9 cellular contexts compared by ENCODE assay signal in the genomic region with DNA sequence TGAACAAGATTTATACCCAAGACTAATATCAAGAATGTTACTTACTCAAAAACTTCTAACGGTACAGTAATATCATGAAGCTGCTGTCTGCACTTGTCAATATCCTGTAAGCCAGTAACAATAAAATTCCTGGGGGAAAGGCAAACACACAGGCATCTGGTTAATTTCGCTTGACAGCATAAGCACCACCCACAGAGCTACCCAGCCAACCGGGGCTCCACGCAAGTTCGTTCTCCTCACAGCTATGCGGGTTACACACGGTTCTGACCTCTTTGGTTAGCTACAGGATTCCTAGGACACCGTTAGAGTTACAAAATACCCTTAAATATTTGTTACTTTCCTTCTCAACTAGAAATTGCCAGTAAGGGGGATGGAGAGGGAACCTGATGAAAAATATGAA. TPM values are rescaled to one million over a fixed set of nuclear protein-coding genes. Genes with fewer than 3 reads are reported as not detected.
DNase-seq lines count a peak whose midpoint lies in the region; ATAC-seq, FAIRE-seq and TF ChIP-seq lines count a peak whose summit lies in the region.
"Had no signal": no experiment of that assay in that cellular context is flagged by ENCODE, and none has a peak within 500 bp of the region (broad histone marks: within the 10 kb centered on the region; RNA-seq: fewer than 3 reads in every experiment).

No MANE protein-coding gene starts in this region.

- POLR2A ChIA-PET in activated CD4-positive, alpha-beta T cell treated with anti-CD3 and anti-CD28 coated beads for 36 hours (lab: Charles Lee), result no interaction called here

- peaks cover 25 to 30% of the 10 kb centered on the region in 2 donors for H3K36me3 ChIP-seq in kidney (ENCODE audit: control insufficient read depth in 1 of 2, insufficient read depth in 2 of 2, low read length in 2 of 2)
- peaks cover 29 to 40% of the 10 kb centered on the region in 2 donors for H3K36me3 ChIP-seq in stomach smooth muscle (ENCODE audit: control insufficient read depth in 2 of 2, insufficient read depth in 2 of 2, low read length in 2 of 2)

- no peaks in the 10 kb centered on the region for H3K27me3 ChIP-seq in stomach smooth muscle (ENCODE audit: control insufficient read depth in 1 of 2, insufficient read depth in 2 of 2, low read length in 2 of 2)

- CTCF ChIA-PET in activated CD4-positive, alpha-beta T cell treated with anti-CD3 and anti-CD28 coated beads for 36 hours (lab: Charles Lee), result no interaction called here

- H3K36me3 Mint-ChIP-seq in activated CD4-positive, alpha-beta T cell treated with anti-CD3 and anti-CD28 coated beads for 36 hours (ENCODE audit: low read depth), result peaks cover 59% of the 10 kb centered on the region
- peaks cover 7% of the 10 kb centered on the region for H3K36me3 Mint-ChIP-seq in activated naive CD8-positive, alpha-beta T cell

- intact Hi-C loops in activated CD4-positive, alpha-beta T cell treated with anti-CD3 and anti-CD28 coated beads for 36 hours (cut with DNase I, micrococcal nuclease), result loop anchor here (5.0 to 10.0 kb wide), 6 partner anchors 228 to 1490 kb away; a partner anchor contains a TSS
- intact Hi-C loops in kidney (cut with DNase I), result no loop called here

- no peak for FAIRE-seq in kidney (lab: Jason Lieb, UNC)
- FAIRE-seq: A204.1 had no signal

- H3K4me3 ChIP-seq in kidney (ENCODE audit: low read length in 2 of 2), result peak overlapping the region; percentile 90 to 95
- H3K4me3 ChIP-seq in stomach smooth muscle (ENCODE audit: low read length in 2 of 2), result peak overlapping the region; percentile 70 to 95

- H3K27me3 Mint-ChIP-seq in activated CD4-positive, alpha-beta T cell treated with anti-CD3 and anti-CD28 coated beads for 36 hours, result no peaks in the 10 kb centered on the region
- H3K27me3 Mint-ChIP-seq in activated naive CD8-positive, alpha-beta T cell, result no peaks in the 10 kb centered on the region

- H3K4me3 Mint-ChIP-seq in activated CD4-positive, alpha-beta T cell treated with anti-CD3 and anti-CD28 coated beads for 36 hours, result peak overlapping the region; percentile 96
- peak overlapping the region; percentile 99 for H3K4me3 Mint-ChIP-seq in activated naive CD8-positive, alpha-beta T cell

- H3K27ac ChIP-seq in kidney (ENCODE audit: low read depth in 2 of 2, low read length in 2 of 2) (no peak overlapping the region), stomach smooth muscle (ENCODE audit: low read length) (peak overlapping the region; percentile 79)

- peak; percentile 27 for DNase-seq in activated CD4-positive, alpha-beta T cell treated with anti-CD3 and anti-CD28 coated beads for 36 hours
- DNase-seq in activated CD4-positive, alpha-beta T cell treated with anti-CD3 and anti-CD28 coated beads, Interleukin-2, amount 50 U/mL, for 1 hour, result no peak
- DNase-seq in kidney, result no peak
- no peak for DNase-seq in DMS79 (lab: John Stamatoyannopoulos, UW)

- peaks cover 38% of the 10 kb centered on the region for H3K4me1 Mint-ChIP-seq in activated CD4-positive, alpha-beta T cell treated with anti-CD3 and anti-CD28 coated beads for 36 hours
- peaks cover 54% of the 10 kb centered on the region for H3K4me1 Mint-ChIP-seq in activated naive CD8-positive, alpha-beta T cell (ENCODE audit: low read depth)

- H3K9me3 ChIP-seq in kidney (ENCODE audit: control insufficient read depth in 1 of 2, low read length in 2 of 2), result no peaks in the 10 kb centered on the region
- H3K9me3 ChIP-seq in stomach smooth muscle (ENCODE audit: control insufficient read depth in 2 of 2, low read length in 2 of 2), result no peaks in the 10 kb centered on the region

- H3K9ac ChIP-seq in kidney (ENCODE audit: low read length in 2 of 2) (peak overlapping the region in 1 of 2 donors; percentile 68), stomach smooth muscle (ENCODE audit: low read length in 2 of 2) (peak overlapping the region in 1 of 2 donors; percentile 78)

- peak; percentile 10 for ATAC-seq in activated CD4-positive, alpha-beta T cell treated with anti-CD3 and anti-CD28 coated beads for 36 hours
- no peak for ATAC-seq in HG03432 (IDR thresholded peaks at IDR 0.05; ENCODE audit: unreplicated experiment)
- no peak for ATAC-seq in HG02885 (IDR thresholded peaks at IDR 0.05; ENCODE audit: poor library complexity, unreplicated experiment)

- peak overlapping the region; percentile 97 for H3K27ac Mint-ChIP-seq in activated CD4-positive, alpha-beta T cell treated with anti-CD3 and anti-CD28 coated beads for 36 hours
- H3K27ac Mint-ChIP-seq in activated naive CD8-positive, alpha-beta T cell, result peak overlapping the region; percentile 97

- TF ChIP-seq CTCF in kidney (IDR thresholded peaks at IDR 0.05; ENCODE audit: borderline replicate concordance, extremely low read depth, insufficient read depth), result no peak

- peaks cover 5 to 8% of the 10 kb centered on the region in 2 donors for H3K4me1 ChIP-seq in kidney (ENCODE audit: control insufficient read depth in 1 of 2, insufficient read depth in 1 of 2, low read depth in 1 of 2, low read length in 2 of 2)
- peaks cover 23% of the 10 kb centered on the region for H3K4me1 ChIP-seq in stomach smooth muscle (ENCODE audit: control insufficient read depth, insufficient read depth, low read length)

- no peaks in the 10 kb centered on the region for H3K9me3 Mint-ChIP-seq in activated CD4-positive, alpha-beta T cell treated with anti-CD3 and anti-CD28 coated beads for 36 hours (ENCODE audit: low read depth)
- no peaks in the 10 kb centered on the region for H3K9me3 Mint-ChIP-seq in activated naive CD8-positive, alpha-beta T cell (ENCODE audit: low read depth)

RNA-seq across cellular contexts. Expression of a gene that starts 1.2 kb away (rescaled TPM):
- 10 to 100 TPM; 40.4 to 50.8 TPM for total RNA-seq in activated CD4-positive, alpha-beta T cell treated with anti-CD3 and anti-CD28 coated beads for 36 hours
- total RNA-seq in kidney, result 32.3 TPM
- polyA plus RNA-seq in kidney (ENCODE audit: insufficient read depth, low read depth, low replicate concordance), result 25.9 TPM
